1 cellular context compared by ENCODE assay signal in genomic region chr11:114197799-114198500, GRCh38.
TF ChIP-seq lines count a peak whose summit lies in the region.

No MANE protein-coding gene starts in this region.

TF ChIP-seq in K562, 482 proteins besides CTCF, POLR2A, EP300 and RAD21 (continued from another document):
- TF ChIP-seq, protein P1, sequence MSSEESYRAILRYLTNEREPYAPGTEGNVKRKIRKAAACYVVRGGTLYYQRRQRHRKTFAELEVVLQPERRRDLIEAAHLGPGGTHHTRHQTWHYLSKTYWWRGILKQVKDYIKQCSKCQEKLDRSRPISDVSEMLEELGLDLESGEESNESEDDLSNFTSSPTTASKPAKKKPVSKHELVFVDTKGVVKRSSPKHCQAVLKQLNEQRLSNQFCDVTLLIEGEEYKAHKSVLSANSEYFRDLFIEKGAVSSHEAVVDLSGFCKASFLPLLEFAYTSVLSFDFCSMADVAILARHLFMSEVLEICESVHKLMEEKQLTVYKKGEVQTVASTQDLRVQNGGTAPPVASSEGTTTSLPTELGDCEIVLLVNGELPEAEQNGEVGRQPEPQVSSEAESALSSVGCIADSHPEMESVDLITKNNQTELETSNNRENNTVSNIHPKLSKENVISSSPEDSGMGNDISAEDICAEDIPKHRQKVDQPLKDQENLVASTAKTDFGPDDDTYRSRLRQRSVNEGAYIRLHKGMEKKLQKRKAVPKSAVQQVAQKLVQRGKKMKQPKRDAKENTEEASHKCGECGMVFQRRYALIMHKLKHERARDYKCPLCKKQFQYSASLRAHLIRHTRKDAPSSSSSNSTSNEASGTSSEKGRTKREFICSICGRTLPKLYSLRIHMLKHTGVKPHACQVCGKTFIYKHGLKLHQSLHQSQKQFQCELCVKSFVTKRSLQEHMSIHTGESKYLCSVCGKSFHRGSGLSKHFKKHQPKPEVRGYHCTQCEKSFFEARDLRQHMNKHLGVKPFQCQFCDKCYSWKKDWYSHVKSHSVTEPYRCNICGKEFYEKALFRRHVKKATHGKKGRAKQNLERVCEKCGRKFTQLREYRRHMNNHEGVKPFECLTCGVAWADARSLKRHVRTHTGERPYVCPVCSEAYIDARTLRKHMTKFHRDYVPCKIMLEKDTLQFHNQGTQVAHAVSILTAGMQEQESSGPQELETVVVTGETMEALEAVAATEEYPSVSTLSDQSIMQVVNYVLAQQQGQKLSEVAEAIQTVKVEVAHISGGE (CRISPR knock-in tag; IDR thresholded peaks at IDR 0.05): no peak
- no peak for TF ChIP-seq CBX8 (IDR thresholded peaks at IDR 0.05; ENCODE audit: borderline replicate concordance, extremely low read depth, low read depth, low read length, poor library complexity, severe bottlenecking)
